ENCODE assay signal across 1 cellular context in genomic region chr1:27137022-27137542, GRCh38.
TF ChIP-seq lines count a peak whose summit lies in the region.

No MANE protein-coding gene starts in this region.

TF ChIP-seq in IMR-90, 13 proteins besides CTCF, POLR2A, EP300 and RAD21:
- no peak for TF ChIP-seq USF2 (IDR thresholded peaks at IDR 0.05; ENCODE audit: low read depth, low read length)
- TF ChIP-seq BHLHE40 (IDR thresholded peaks at IDR 0.05; ENCODE audit: low read depth, low read length), result no peak
- no peak for TF ChIP-seq NFE2L2 (IDR thresholded peaks at IDR 0.05; ENCODE audit: low read depth, low read length)
- no peak for TF ChIP-seq MAFK (IDR thresholded peaks at IDR 0.05; ENCODE audit: low read depth, low read length)
- TF ChIP-seq FOS (IDR thresholded peaks at IDR 0.05; ENCODE audit: low read depth, low read length), result no peak
- no peak for TF ChIP-seq SMC3 (IDR thresholded peaks at IDR 0.05; ENCODE audit: low read depth, low read length)
- TF ChIP-seq MXI1 (IDR thresholded peaks at IDR 0.05; ENCODE audit: borderline replicate concordance, low read depth, low read length), result no peak
- no peak for TF ChIP-seq RFX5 (IDR thresholded peaks at IDR 0.05; ENCODE audit: low read depth, low read length)
- TF ChIP-seq RCOR1 (IDR thresholded peaks at IDR 0.05; ENCODE audit: insufficient replicate concordance, low read length), result no peak
- no peak for TF ChIP-seq CHD1 (IDR thresholded peaks at IDR 0.05; ENCODE audit: low read depth, low read length)
- TF ChIP-seq MAZ (IDR thresholded peaks at IDR 0.05; ENCODE audit: borderline replicate concordance, low read depth, low read length), result no peak
- TF ChIP-seq ELK1 (IDR thresholded peaks at IDR 0.05; ENCODE audit: borderline replicate concordance, low read depth, low read length), result no peak
- TF ChIP-seq CEBPB (IDR thresholded peaks at IDR 0.05; ENCODE audit: low read depth, low read length), result no peak
